In genomic region chr2:12074126-12074883, GRCh38 we compare ENCODE assay signal across 1 cellular context.
TF ChIP-seq lines count a peak whose summit lies in the region.

No MANE protein-coding gene starts in this region.

TF ChIP-seq in K562, 482 proteins besides CTCF, POLR2A, EP300 and RAD21 (continued from another document):
- TF ChIP-seq ZNF639 (CRISPR knock-in tag; conservative IDR thresholded peaks at IDR 0.05 in 1 of 2, IDR thresholded peaks at IDR 0.05 in 1 of 2), result peak in 1 of 2 experiments; percentile 68; a peak in 2 of 4 replicates
- no peak for TF ChIP-seq CREBBP (IDR thresholded peaks at IDR 0.05; ENCODE audit: low read depth, low read length)
- TF ChIP-seq ZNF263 (CRISPR knock-in tag; IDR thresholded peaks at IDR 0.05; ENCODE audit: borderline replicate concordance), result peak; percentile 26; the same call in 1 of the 2 replicates
- no peak for TF ChIP-seq PRMT5 (CRISPR knock-in tag; IDR thresholded peaks at IDR 0.05)
- TF ChIP-seq CBFB (CRISPR knock-in tag; IDR thresholded peaks at IDR 0.05), result no peak
- TF ChIP-seq, protein P1, sequence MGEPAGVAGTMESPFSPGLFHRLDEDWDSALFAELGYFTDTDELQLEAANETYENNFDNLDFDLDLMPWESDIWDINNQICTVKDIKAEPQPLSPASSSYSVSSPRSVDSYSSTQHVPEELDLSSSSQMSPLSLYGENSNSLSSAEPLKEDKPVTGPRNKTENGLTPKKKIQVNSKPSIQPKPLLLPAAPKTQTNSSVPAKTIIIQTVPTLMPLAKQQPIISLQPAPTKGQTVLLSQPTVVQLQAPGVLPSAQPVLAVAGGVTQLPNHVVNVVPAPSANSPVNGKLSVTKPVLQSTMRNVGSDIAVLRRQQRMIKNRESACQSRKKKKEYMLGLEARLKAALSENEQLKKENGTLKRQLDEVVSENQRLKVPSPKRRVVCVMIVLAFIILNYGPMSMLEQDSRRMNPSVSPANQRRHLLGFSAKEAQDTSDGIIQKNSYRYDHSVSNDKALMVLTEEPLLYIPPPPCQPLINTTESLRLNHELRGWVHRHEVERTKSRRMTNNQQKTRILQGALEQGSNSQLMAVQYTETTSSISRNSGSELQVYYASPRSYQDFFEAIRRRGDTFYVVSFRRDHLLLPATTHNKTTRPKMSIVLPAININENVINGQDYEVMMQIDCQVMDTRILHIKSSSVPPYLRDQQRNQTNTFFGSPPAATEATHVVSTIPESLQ (CRISPR knock-in tag; IDR thresholded peaks at IDR 0.05), result no peak
- TF ChIP-seq, protein P2, sequence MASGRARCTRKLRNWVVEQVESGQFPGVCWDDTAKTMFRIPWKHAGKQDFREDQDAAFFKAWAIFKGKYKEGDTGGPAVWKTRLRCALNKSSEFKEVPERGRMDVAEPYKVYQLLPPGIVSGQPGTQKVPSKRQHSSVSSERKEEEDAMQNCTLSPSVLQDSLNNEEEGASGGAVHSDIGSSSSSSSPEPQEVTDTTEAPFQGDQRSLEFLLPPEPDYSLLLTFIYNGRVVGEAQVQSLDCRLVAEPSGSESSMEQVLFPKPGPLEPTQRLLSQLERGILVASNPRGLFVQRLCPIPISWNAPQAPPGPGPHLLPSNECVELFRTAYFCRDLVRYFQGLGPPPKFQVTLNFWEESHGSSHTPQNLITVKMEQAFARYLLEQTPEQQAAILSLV (tag; IDR thresholded peaks at IDR 0.05), result no peak
- peak; percentile 84 for TF ChIP-seq NCOA1 (IDR thresholded peaks at IDR 0.05; ENCODE audit: low read depth)
- TF ChIP-seq FOXK2 (conservative IDR thresholded peaks at IDR 0.05 in 1 of 2, IDR thresholded peaks at IDR 0.05 in 1 of 2; ENCODE audit: low read depth in 2 of 2), result peak; percentile 20 to 37; a peak in 1 of 4 replicates
- peak; percentile 54; the same call in 1 of the 2 replicates for TF ChIP-seq SP1 (CRISPR knock-in tag; IDR thresholded peaks at IDR 0.05)
- TF ChIP-seq, protein P3, sequence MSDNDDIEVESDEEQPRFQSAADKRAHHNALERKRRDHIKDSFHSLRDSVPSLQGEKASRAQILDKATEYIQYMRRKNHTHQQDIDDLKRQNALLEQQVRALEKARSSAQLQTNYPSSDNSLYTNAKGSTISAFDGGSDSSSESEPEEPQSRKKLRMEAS (CRISPR knock-in tag; IDR thresholded peaks at IDR 0.05), result peak; percentile 76
- TF ChIP-seq ATF1 (CRISPR knock-in tag; IDR thresholded peaks at IDR 0.05), result no peak
- TF ChIP-seq ATF1 (tag; IDR thresholded peaks at IDR 0.05), result peak; percentile 90
- TF ChIP-seq, protein P4, sequence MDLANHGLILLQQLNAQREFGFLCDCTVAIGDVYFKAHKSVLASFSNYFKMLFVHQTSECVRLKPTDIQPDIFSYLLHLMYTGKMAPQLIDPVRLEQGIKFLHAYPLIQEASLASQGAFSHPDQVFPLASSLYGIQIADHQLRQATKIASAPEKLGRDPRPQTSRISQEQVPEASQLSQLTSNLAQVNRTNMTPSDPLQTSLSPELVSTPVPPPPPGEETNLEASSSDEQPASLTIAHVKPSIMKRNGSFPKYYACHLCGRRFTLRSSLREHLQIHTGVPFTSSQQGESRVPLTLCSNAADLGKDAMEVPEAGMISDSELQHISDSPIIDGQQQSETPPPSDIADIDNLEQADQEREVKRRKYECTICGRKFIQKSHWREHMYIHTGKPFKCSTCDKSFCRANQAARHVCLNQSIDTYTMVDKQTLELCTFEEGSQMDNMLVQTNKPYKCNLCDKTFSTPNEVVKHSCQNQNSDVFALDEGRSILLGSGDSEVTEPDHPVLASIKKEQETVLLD (IDR thresholded peaks at IDR 0.05), result peak; percentile 78
- TF ChIP-seq SMARCE1 (IDR thresholded peaks at IDR 0.05), result peak; percentile 97
- TF ChIP-seq, protein P5, sequence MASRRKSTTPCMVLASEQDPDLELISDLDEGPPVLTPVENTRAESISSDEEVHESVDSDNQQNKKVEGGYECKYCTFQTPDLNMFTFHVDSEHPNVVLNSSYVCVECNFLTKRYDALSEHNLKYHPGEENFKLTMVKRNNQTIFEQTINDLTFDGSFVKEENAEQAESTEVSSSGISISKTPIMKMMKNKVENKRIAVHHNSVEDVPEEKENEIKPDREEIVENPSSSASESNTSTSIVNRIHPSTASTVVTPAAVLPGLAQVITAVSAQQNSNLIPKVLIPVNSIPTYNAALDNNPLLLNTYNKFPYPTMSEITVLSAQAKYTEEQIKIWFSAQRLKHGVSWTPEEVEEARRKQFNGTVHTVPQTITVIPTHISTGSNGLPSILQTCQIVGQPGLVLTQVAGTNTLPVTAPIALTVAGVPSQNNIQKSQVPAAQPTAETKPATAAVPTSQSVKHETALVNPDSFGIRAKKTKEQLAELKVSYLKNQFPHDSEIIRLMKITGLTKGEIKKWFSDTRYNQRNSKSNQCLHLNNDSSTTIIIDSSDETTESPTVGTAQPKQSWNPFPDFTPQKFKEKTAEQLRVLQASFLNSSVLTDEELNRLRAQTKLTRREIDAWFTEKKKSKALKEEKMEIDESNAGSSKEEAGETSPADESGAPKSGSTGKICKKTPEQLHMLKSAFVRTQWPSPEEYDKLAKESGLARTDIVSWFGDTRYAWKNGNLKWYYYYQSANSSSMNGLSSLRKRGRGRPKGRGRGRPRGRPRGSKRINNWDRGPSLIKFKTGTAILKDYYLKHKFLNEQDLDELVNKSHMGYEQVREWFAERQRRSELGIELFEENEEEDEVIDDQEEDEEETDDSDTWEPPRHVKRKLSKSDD (conservative IDR thresholded peaks at IDR 0.05; ENCODE audit: low read length), result no peak
- TF ChIP-seq NUFIP1 (IDR thresholded peaks at IDR 0.05; ENCODE audit: partially characterized antibody), result no peak
- TF ChIP-seq CREB3L1 (IDR thresholded peaks at IDR 0.05; ENCODE audit: borderline replicate concordance, low read depth), result 0 out of 2 replicates have a peak, but pooled peaks have one; percentile 22
- peak in 1 of 2 experiments; percentile 79; a peak in 2 of 4 replicates for TF ChIP-seq TBL1XR1 (IDR thresholded peaks at IDR 0.05; ENCODE audit: low read length in 2 of 2)
- TF ChIP-seq ZNF561 (CRISPR knock-in tag; conservative IDR thresholded peaks at IDR 0.05), result no peak
- TF ChIP-seq TEAD4 (IDR thresholded peaks at IDR 0.05; ENCODE audit: low read length), result peak; percentile 96
- no peak for TF ChIP-seq TEAD4 (CRISPR knock-in tag; IDR thresholded peaks at IDR 0.05; ENCODE audit: borderline replicate concordance)
- no peak for TF ChIP-seq POLR2AphosphoS2 (IDR thresholded peaks at IDR 0.05; ENCODE audit: low read length)
- peak; percentile 63 for TF ChIP-seq BCOR (IDR thresholded peaks at IDR 0.05)
- TF ChIP-seq ZNF12 (CRISPR knock-in tag; IDR thresholded peaks at IDR 0.05), result no peak
- TF ChIP-seq MYNN (IDR thresholded peaks at IDR 0.05), result peak; percentile 69; the same call in 1 of the 2 replicates
- TF ChIP-seq MYNN (CRISPR knock-in tag; IDR thresholded peaks at IDR 0.05), result no peak
- TF ChIP-seq, protein P6, sequence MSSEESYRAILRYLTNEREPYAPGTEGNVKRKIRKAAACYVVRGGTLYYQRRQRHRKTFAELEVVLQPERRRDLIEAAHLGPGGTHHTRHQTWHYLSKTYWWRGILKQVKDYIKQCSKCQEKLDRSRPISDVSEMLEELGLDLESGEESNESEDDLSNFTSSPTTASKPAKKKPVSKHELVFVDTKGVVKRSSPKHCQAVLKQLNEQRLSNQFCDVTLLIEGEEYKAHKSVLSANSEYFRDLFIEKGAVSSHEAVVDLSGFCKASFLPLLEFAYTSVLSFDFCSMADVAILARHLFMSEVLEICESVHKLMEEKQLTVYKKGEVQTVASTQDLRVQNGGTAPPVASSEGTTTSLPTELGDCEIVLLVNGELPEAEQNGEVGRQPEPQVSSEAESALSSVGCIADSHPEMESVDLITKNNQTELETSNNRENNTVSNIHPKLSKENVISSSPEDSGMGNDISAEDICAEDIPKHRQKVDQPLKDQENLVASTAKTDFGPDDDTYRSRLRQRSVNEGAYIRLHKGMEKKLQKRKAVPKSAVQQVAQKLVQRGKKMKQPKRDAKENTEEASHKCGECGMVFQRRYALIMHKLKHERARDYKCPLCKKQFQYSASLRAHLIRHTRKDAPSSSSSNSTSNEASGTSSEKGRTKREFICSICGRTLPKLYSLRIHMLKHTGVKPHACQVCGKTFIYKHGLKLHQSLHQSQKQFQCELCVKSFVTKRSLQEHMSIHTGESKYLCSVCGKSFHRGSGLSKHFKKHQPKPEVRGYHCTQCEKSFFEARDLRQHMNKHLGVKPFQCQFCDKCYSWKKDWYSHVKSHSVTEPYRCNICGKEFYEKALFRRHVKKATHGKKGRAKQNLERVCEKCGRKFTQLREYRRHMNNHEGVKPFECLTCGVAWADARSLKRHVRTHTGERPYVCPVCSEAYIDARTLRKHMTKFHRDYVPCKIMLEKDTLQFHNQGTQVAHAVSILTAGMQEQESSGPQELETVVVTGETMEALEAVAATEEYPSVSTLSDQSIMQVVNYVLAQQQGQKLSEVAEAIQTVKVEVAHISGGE (CRISPR knock-in tag; IDR thresholded peaks at IDR 0.05), result peak in 1 of 3 experiments; percentile 43; a peak in 1 of 6 replicates
- peak; percentile 35; the same call in 1 of the 2 replicates for TF ChIP-seq BRD4 (IDR thresholded peaks at IDR 0.05)
- no peak for TF ChIP-seq SNRNP70 (optimal IDR thresholded peaks at IDR 0.05; ENCODE audit: low read depth, low read length)
- TF ChIP-seq CREM (IDR thresholded peaks at IDR 0.05; ENCODE audit: low read depth), result peak; percentile 89
- TF ChIP-seq TBP (optimal IDR thresholded peaks at IDR 0.05; ENCODE audit: low read depth, low read length), result no peak
- peak; percentile 90 for TF ChIP-seq HDAC2 (IDR thresholded peaks at IDR 0.05)
- peak; percentile 100 for TF ChIP-seq CTBP1 (IDR thresholded peaks at IDR 0.05; ENCODE audit: borderline replicate concordance)
- TF ChIP-seq ZNF436 (CRISPR knock-in tag; IDR thresholded peaks at IDR 0.05), result no peak
- peak; percentile 75; the same call in 1 of the 2 replicates for TF ChIP-seq TARDBP (IDR thresholded peaks at IDR 0.05)
- TF ChIP-seq NCOA4 (IDR thresholded peaks at IDR 0.05; ENCODE audit: partially characterized antibody), result no peak
- no peak for TF ChIP-seq POLR2G (IDR thresholded peaks at IDR 0.05; ENCODE audit: low read depth, low read length)
- TF ChIP-seq EP400 (IDR thresholded peaks at IDR 0.05), result no peak
- peak; percentile 56; the same call in 1 of the 2 replicates for TF ChIP-seq ZFX (CRISPR knock-in tag; IDR thresholded peaks at IDR 0.05)
- peak; percentile 97 for TF ChIP-seq PKNOX1 (IDR thresholded peaks at IDR 0.05)
- peak; percentile 93 for TF ChIP-seq CBFA2T2 (conservative IDR thresholded peaks at IDR 0.05)
- no peak for TF ChIP-seq ZNF282 (CRISPR knock-in tag; IDR thresholded peaks at IDR 0.05)
TF ChIP-seq in K562: peak in this region for 143.
